ENCODE assay signal across 8 cellular contexts in genomic region chr15:65054333-65055200, GRCh38. TPM values are rescaled to one million over a fixed set of nuclear protein-coding genes. Genes with fewer than 3 reads are reported as not detected.
DNase-seq lines count a peak whose midpoint lies in the region; ATAC-seq and TF ChIP-seq lines count a peak whose summit lies in the region.

No MANE protein-coding gene starts in this region.

- no peaks in the 10 kb centered on the region for H3K79me2 ChIP-seq in HCT116 (ENCODE audit: insufficient read depth, low read length)

- H3K36me3 ChIP-seq in CD8-positive, alpha-beta T cell (ENCODE audit: insufficient read depth, low read length) = no peaks in the 10 kb centered on the region
- H3K36me3 ChIP-seq in HCT116 (ENCODE audit: control insufficient read depth in 1 of 2, insufficient read depth in 2 of 2, low read length in 2 of 2) (no peaks in the 10 kb centered on the region), esophagus muscularis mucosa (peaks cover 28 to 77% (median 46%) of the 10 kb centered on the region in 4 donors)

- H3K4me3 Mint-ChIP-seq in CD8-positive, alpha-beta T cell = no peak overlapping the region
- H3K4me3 Mint-ChIP-seq in naive B cell = no peak overlapping the region

- no peaks in the 10 kb centered on the region for H3K9me3 Mint-ChIP-seq in CD8-positive, alpha-beta T cell
- no peaks in the 10 kb centered on the region for H3K9me3 Mint-ChIP-seq in naive B cell

- H3K9me3 ChIP-seq in CD8-positive, alpha-beta T cell (ENCODE audit: low read length) = no peaks in the 10 kb centered on the region
- H3K9me3 ChIP-seq in HCT116 (ENCODE audit: control insufficient read depth in 1 of 2, insufficient read depth in 1 of 2, low read depth in 1 of 2, low read length in 2 of 2) = no peaks in the 10 kb centered on the region
- no peaks in the 10 kb centered on the region for H3K9me3 ChIP-seq in esophagus muscularis mucosa

- no peak overlapping the region for H3K27ac Mint-ChIP-seq in CD8-positive, alpha-beta T cell
- no peak overlapping the region for H3K27ac Mint-ChIP-seq in naive B cell

- RAD21 ChIA-PET in HCT116 (lab: Charles Lee; ENCODE audit: low non-redundant PET in 1 of 2, low total read pairs in 2 of 2, uncharacterized antibody in 2 of 2, unreplicated experiment in 2 of 2) = interaction anchor here in 1 of 2 experiments (0.5 to 0.7 kb wide), 2 partner anchors 8 to 239 kb away, joined by 3 read pairs; no protein-coding TSS in a partner anchor

- H3K4me1 ChIP-seq in CD8-positive, alpha-beta T cell (ENCODE audit: insufficient read depth, low read length) = peaks cover 7% of the 10 kb centered on the region
- H3K4me1 ChIP-seq in HCT116 (ENCODE audit: control insufficient read depth in 1 of 2, insufficient read depth in 2 of 2, low read length in 2 of 2) (peaks cover 25 to 42% of the 10 kb centered on the region in 2 experiments), esophagus muscularis mucosa (peaks cover 26 to 70% (median 67%) of the 10 kb centered on the region in 4 donors)

- POLR2A ChIA-PET in CD8-positive, alpha-beta T cell (lab: Charles Lee) = no interaction called here
- POLR2A ChIA-PET in HCT116 (lab: Charles Lee) = no interaction called here

- H4K20me1 ChIP-seq in HCT116 (ENCODE audit: insufficient read depth) = no peaks in the 10 kb centered on the region

- CTCF ChIA-PET in CD8-positive, alpha-beta T cell (lab: Charles Lee) = interaction anchor here (0.6 to 2.5 kb wide), 9 partner anchors 9 to 243 kb away, joined by 3 to 7 read pairs (median 4); no protein-coding TSS in a partner anchor
- CTCF ChIA-PET in HCT116 (lab: Charles Lee) = interaction anchor here (0.8 to 6.5 kb wide), 11 partner anchors 8 to 243 kb away, joined by 3 to 52 read pairs (median 5); partner anchors contain the start of gene CLPX

- H3K4me3 ChIP-seq in CD8-positive, alpha-beta T cell (ENCODE audit: low read depth, low read length) = no peak overlapping the region
- H3K4me3 ChIP-seq in HCT116 (replicated peaks in 1 of 2; ENCODE audit: low read depth in 1 of 2, low read length in 2 of 2) (no peak overlapping the region), esophagus muscularis mucosa (no peak overlapping the region)

- WGBS in esophagus muscularis mucosa = 20% methylated on average over 1 of the region's 26 CpGs

- H3K27me3 Mint-ChIP-seq in CD8-positive, alpha-beta T cell (ENCODE audit: low read depth) = no peaks in the 10 kb centered on the region
- H3K27me3 Mint-ChIP-seq in naive B cell = peaks cover 0 to 5% (median under 1%) of the 10 kb centered on the region in 3 donors

- intact Hi-C loops in CD8-positive, alpha-beta T cell (cut with DNase I, micrococcal nuclease) = loop anchor here in 1 of 2 experiments (1.0 kb wide), 2 partner anchors 243 to 331 kb away; no protein-coding TSS in a partner anchor
- intact Hi-C loops in HCT116 (cut with micrococcal nuclease) (loop anchor here (1.0 to 5.0 kb wide), 7 partner anchors 22 to 333 kb away; partner anchors contain the start of gene RNU5A-1), esophagus muscularis mucosa (cut with DNase I) (loop anchor here (2.0 kb wide), 2 partner anchors 24 to 46 kb away; no protein-coding TSS in a partner anchor)

- no peaks in the 10 kb centered on the region for H3K27me3 ChIP-seq in CD8-positive, alpha-beta T cell (ENCODE audit: insufficient read depth, low read length)
- H3K27me3 ChIP-seq in HCT116 (ENCODE audit: insufficient read depth, low read length) = no peaks in the 10 kb centered on the region
- no peaks in the 10 kb centered on the region for H3K27me3 ChIP-seq in esophagus muscularis mucosa

- peaks cover 8% of the 10 kb centered on the region for H3K4me1 Mint-ChIP-seq in CD8-positive, alpha-beta T cell (ENCODE audit: low read depth)
- peaks cover 10 to 14% (median 14%) of the 10 kb centered on the region in 3 donors for H3K4me1 Mint-ChIP-seq in naive B cell

- H3K4me2 ChIP-seq in HCT116 (ENCODE audit: low read length) = peak overlapping the region; percentile 19; the same call in 1 of the 2 replicates

- H3K9me2 ChIP-seq in HCT116 (ENCODE audit: insufficient read depth) = no peaks in the 10 kb centered on the region

- H3K9ac ChIP-seq in HCT116 (ENCODE audit: low read length) = no peak overlapping the region

- no TSS peak for BruUV-seq in HCT116 (replicated peaks; lab: Mats Ljungman, UMichigan)

- no peaks in the 10 kb centered on the region for H3K36me3 Mint-ChIP-seq in CD8-positive, alpha-beta T cell
- H3K36me3 Mint-ChIP-seq in naive B cell = no peaks in the 10 kb centered on the region

- no peak for TF ChIP-seq POLR2A in HCT116 (IDR thresholded peaks at IDR 0.05; ENCODE audit: borderline replicate concordance, extremely low read depth, insufficient read depth, insufficient read length)
- TF ChIP-seq POLR2A in esophagus muscularis mucosa (IDR thresholded peaks at IDR 0.05; ENCODE audit: low read depth) = no peak

- no peak overlapping the region for H2AFZ ChIP-seq in HCT116 (ENCODE audit: low read depth, low read length, poor library complexity, severe bottlenecking)

- peak; percentile 69 for TF ChIP-seq CTCF in CD8-positive, alpha-beta T cell (IDR thresholded peaks at IDR 0.05)
- TF ChIP-seq CTCF in HCT116 (IDR thresholded peaks at IDR 0.05 in 2 of 3, conservative IDR thresholded peaks at IDR 0.05 in 1 of 3; ENCODE audit: borderline replicate concordance in 1 of 3, insufficient read depth in 1 of 3, low read depth in 2 of 3, low read length in 2 of 3) (peak; percentile 89 to 95 (median 90)), esophagus muscularis mucosa (IDR thresholded peaks at IDR 0.05) (peak; percentile 91 to 97 (median 93))

- peak; percentile 93 for TF ChIP-seq RAD21 in HCT116 (IDR thresholded peaks at IDR 0.05; ENCODE audit: low read depth)

- no peak overlapping the region for H3K27ac ChIP-seq in CD8-positive, alpha-beta T cell (ENCODE audit: low read depth, low read length)
- H3K27ac ChIP-seq in HCT116 (ENCODE audit: low read depth, low read length) = no peak overlapping the region
- H3K27ac ChIP-seq in esophagus muscularis mucosa (replicated peaks in 1 of 4) = peak overlapping the region; percentile 75 to 98 (median 96)

- TF ChIP-seq EP300 in esophagus muscularis mucosa (IDR thresholded peaks at IDR 0.05) = no peak

- ATAC-seq in CD8-positive, alpha-beta T cell = peak; percentile 54
- ATAC-seq in HCT116 = peak; percentile 74
- ATAC-seq in naive B cell (ENCODE audit: low read depth in 2 of 2) = peak; percentile 42 to 52
- no peak for ATAC-seq in GM19351 (IDR thresholded peaks at IDR 0.05; ENCODE audit: unreplicated experiment)

- DNase-seq in CD8-positive, alpha-beta T cell = peak in 6 of 7 experiments; percentile 21 to 64 (median 49)
- DNase-seq in HCT116 (ENCODE audit: low read depth, low spot score) (peak; percentile 41), NOMO-1 (lab: John Stamatoyannopoulos, UW; ENCODE audit: unreplicated experiment in 2 of 2) (peak; percentile 37 to 60), activated T-cell treated with anti-CD3 and anti-CD28 coated beads for 1 hour (ENCODE audit: low read depth) (peak; percentile 42), esophagus muscularis mucosa (ENCODE audit: extremely low spot score) (no peak), naive B cell (peak; percentile 42), superior temporal gyrus (ENCODE audit: extremely low spot score) (peak; percentile 86)

TF ChIP-seq in HCT116, 20 proteins besides CTCF, POLR2A, EP300 and RAD21:
- TF ChIP-seq CBX3 (IDR thresholded peaks at IDR 0.05; ENCODE audit: low read depth) (no peak), ELF1 (IDR thresholded peaks at IDR 0.05; ENCODE audit: borderline replicate concordance, low read depth) (no peak), EZH2 (IDR thresholded peaks at IDR 0.05) (no peak), ZBTB33 (IDR thresholded peaks at IDR 0.05; ENCODE audit: extremely low read depth, insufficient replicate concordance, low read length) (no peak), ZNF274 (IDR thresholded peaks at IDR 0.05; ENCODE audit: low read depth, low read length) (no peak), YY1 (IDR thresholded peaks at IDR 0.05; ENCODE audit: extremely low read depth, insufficient replicate concordance, low read depth, low read length) (peak; percentile 6), ZFX (IDR thresholded peaks at IDR 0.05) (0 out of 2 replicates have a peak, but pooled peaks have one; percentile 13), EGR1 (IDR thresholded peaks at IDR 0.05; ENCODE audit: low read depth) (no peak), TCF7L2 (IDR thresholded peaks at IDR 0.05; ENCODE audit: borderline replicate concordance, extremely low read depth, insufficient read depth, insufficient read length) (no peak), EZH2phosphoT487 (IDR thresholded peaks at IDR 0.05; ENCODE audit: borderline replicate concordance) (no peak)

RNA-seq across cellular contexts. Expression of gene SLC51B, which starts 9.4 kb away (rescaled TPM):
- total RNA-seq in CD8-positive, alpha-beta T cell = not detected
- not detected for total RNA-seq in HCT116 (2021; ENCODE audit: unreplicated experiment)
- polyA plus RNA-seq in HCT116 (2012) = not detected in 2 replicates
- not detected for total RNA-seq in esophagus muscularis mucosa
- not detected for polyA plus RNA-seq in naive B cell (ENCODE audit: low read depth in 6 of 6)

RNA-seq across cellular contexts. Expression of gene RASL12, which starts 13.2 kb away (rescaled TPM):
- total RNA-seq in CD8-positive, alpha-beta T cell = not detected
- total RNA-seq in HCT116 (2021; ENCODE audit: unreplicated experiment) (0.25 TPM), esophagus muscularis mucosa (100 to 1,000 TPM; 123 to 216 (median 198) TPM)
- polyA plus RNA-seq in HCT116 (2012) = not detected in 2 replicates
- polyA plus RNA-seq in naive B cell (ENCODE audit: low read depth in 6 of 6) = not detected

RNA-seq across cellular contexts. Expression of gene KBTBD13, which starts 22.0 kb away (rescaled TPM):
- not detected for total RNA-seq in CD8-positive, alpha-beta T cell
- total RNA-seq in HCT116 (2021; ENCODE audit: unreplicated experiment) (not detected), esophagus muscularis mucosa (under 1 TPM in 1 of 4 donors, not detected in 3; 0.17 TPM)
- polyA plus RNA-seq in HCT116 (2012) = not detected in 2 replicates
- polyA plus RNA-seq in naive B cell (ENCODE audit: low read depth in 6 of 6) = not detected

RNA-seq across cellular contexts. Expression of gene MTFMT, which starts 25.1 kb away (rescaled TPM):
- total RNA-seq in CD8-positive, alpha-beta T cell = 1 to 10 TPM; 6.9 to 7.4 TPM
- total RNA-seq in HCT116 (2021; ENCODE audit: unreplicated experiment) (30.4 TPM), esophagus muscularis mucosa (10 to 100 TPM; 26.3 to 29.9 (median 29.4) TPM)
- polyA plus RNA-seq in HCT116 (2012) = 12.8 and 13.4 TPM in 2 replicates
- polyA plus RNA-seq in naive B cell (ENCODE audit: low read depth in 6 of 6) = 10 to 100 TPM; 16.3 to 25.2 (median 19.5) TPM

Comparison
In these comparisons a context has a peak if more than half of its experiments do, and no peak if none do; other contexts are left out.
1. H3K27ac ChIP-seq: peak in esophagus muscularis mucosa (4 of 4); none in CD8-positive, alpha-beta T cell (single experiment) and HCT116 (single experiment).
2. RNA of gene RASL12, which starts 13.2 kb away (total RNA-seq): 123 to 216 TPM in esophagus muscularis mucosa; 0.25 TPM in HCT116 (single experiment) and not detected in CD8-positive, alpha-beta T cell; every median in the first group is over 10 times any median in the second.
3. Peak in every context shown above with its lines, with median percentiles within 50 percentile points of each other: CTCF ChIP-seq.